Comparison of ENCODE assay signal across 26 cellular contexts in the genomic region with DNA sequence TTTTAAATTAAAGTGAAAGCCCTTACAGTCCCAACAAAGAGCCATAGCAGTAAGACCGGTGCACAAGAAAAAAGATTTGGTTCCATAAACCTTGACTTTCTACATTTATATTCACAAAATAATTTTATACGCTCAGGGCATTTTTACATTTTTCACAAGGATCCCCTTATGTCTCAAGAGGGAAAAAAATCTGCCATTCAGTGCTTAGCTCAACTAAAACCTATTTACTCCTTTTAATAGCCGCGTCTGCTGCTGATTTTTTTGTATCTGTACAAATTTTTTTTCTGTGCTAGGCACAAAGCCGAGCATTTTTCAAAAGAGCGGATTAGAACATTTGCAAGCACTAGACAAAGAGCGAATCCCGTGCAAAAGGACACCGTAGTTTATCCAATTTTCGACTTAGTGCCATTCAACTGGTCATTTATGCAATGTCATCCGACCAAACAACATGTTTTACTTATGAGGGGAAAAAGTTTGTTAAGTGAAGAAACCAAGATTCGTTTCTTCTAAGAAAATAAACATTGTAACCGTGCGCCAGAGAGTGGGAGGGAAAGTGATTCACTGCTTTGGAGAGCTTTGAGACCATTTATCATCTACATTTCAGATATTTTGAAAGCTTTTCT. TPM values are rescaled to one million over a fixed set of nuclear protein-coding genes. Genes with fewer than 3 reads are reported as not detected.
DNase-seq lines count a peak whose midpoint lies in the region; ATAC-seq, FAIRE-seq and TF ChIP-seq lines count a peak whose summit lies in the region.
"Had no signal": no experiment of that assay in that cellular context is flagged by ENCODE, and none has a peak within 500 bp of the region (broad histone marks: within the 10 kb centered on the region; RNA-seq: fewer than 3 reads in every experiment).

No MANE protein-coding gene starts in this region.

- in situ Hi-C loops in mammary epithelial cell (cut with MboI; ENCODE audit: low sequenced_read_pairs in 2 of 2) = no loop called here

- TF ChIP-seq EP300 in H1 (IDR thresholded peaks at IDR 0.05; ENCODE audit: borderline replicate concordance in 1 of 2, low read depth in 2 of 2, low read length in 2 of 2) = no peak
- no peak for TF ChIP-seq EP300 in neural cell (conservative IDR thresholded peaks at IDR 0.05; ENCODE audit: poor library complexity, severe bottlenecking)

- no peak overlapping the region for H3K4me3 Mint-ChIP-seq in MCF 10A (ENCODE audit: unreplicated experiment)
- H3K4me3 Mint-ChIP-seq: HFFc6 had no signal

- H3K9me3 ChIP-seq in mammary epithelial cell (replicated peaks; ENCODE audit: insufficient read depth, low read length) (no peaks in the 10 kb centered on the region), H1 (ENCODE audit: insufficient read depth in 2 of 2, low read depth in 1 of 2, low read length in 1 of 2) (no peaks in the 10 kb centered on the region), neural cell (ENCODE audit: low read length) (no peaks in the 10 kb centered on the region)
- H3K9me3 ChIP-seq: BE2C, SK-N-SH had no signal

- no peak overlapping the region for H4K8ac ChIP-seq in H1 (ENCODE audit: extremely low read depth, insufficient read depth, low read length)

- H3K14ac ChIP-seq in H1 (ENCODE audit: insufficient read length) = no peak overlapping the region

- no peak for TF ChIP-seq RAD21 in H1 (IDR thresholded peaks at IDR 0.05 in 1 of 2, conservative IDR thresholded peaks at IDR 0.05 in 1 of 2; ENCODE audit: low read depth in 2 of 2, low read length in 2 of 2)
- TF ChIP-seq RAD21 in neural cell (conservative IDR thresholded peaks at IDR 0.05) = no peak

- peaks cover 4% of the 10 kb centered on the region for H3K36me3 Mint-ChIP-seq in MCF 10A (ENCODE audit: insufficient read depth, unreplicated experiment)

- CTCF ChIA-PET in MCF 10A (lab: Yijun Ruan, JAX) = interaction anchor here (0.6 kb wide), 1 partner anchor 17 kb away, joined by 3 read pairs; no protein-coding TSS in a partner anchor
- CTCF ChIA-PET in mammary epithelial cell (lab: Charles Lee; ENCODE audit: low non-redundant PET) = no interaction called here
- CTCF ChIA-PET in H1 (lab: Charles Lee; ENCODE audit: partially characterized antibody) = no interaction called here

- H3K4me1 ChIP-seq in mammary epithelial cell (ENCODE audit: insufficient read depth, low read length) = no peaks in the 10 kb centered on the region
- H3K4me1 ChIP-seq in H1 (replicated peaks in 1 of 4; ENCODE audit: control insufficient read depth in 3 of 4, insufficient read depth in 4 of 4, low read length in 3 of 4) = peaks cover 5 to 14% (median 8%) of the 10 kb centered on the region in 4 experiments; a peak in 6 of 7 replicates
- H3K4me1 ChIP-seq: BE2C had no signal

- no peak overlapping the region for H2BK15ac ChIP-seq in H1 (ENCODE audit: low read length)

- dilution Hi-C loops in mammary epithelial cell (cut with HindIII; ENCODE audit: low sequenced_read_pairs) = no loop called here

- H3K79me2 ChIP-seq in mammary epithelial cell (ENCODE audit: insufficient read depth, low read length) (no peaks in the 10 kb centered on the region), H1 (ENCODE audit: control insufficient read depth in 1 of 2, insufficient read depth in 2 of 2, low read length in 2 of 2) (no peaks in the 10 kb centered on the region), neural cell (replicated peaks; ENCODE audit: insufficient read depth, low read length) (no peaks in the 10 kb centered on the region)

- H3K27me3 Mint-ChIP-seq in MCF 10A (ENCODE audit: insufficient read depth, unreplicated experiment) = peaks cover 54% of the 10 kb centered on the region

- no peaks in the 10 kb centered on the region for H3F3A ChIP-seq in neural cell (ENCODE audit: insufficient read depth, low read length, poor library complexity, severe bottlenecking)

- H3K79me1 ChIP-seq in H1 (ENCODE audit: low read depth, low read length) = no peaks in the 10 kb centered on the region

- H3K23me2 ChIP-seq in H1 (ENCODE audit: low read depth, low read length) = peaks cover 11% of the 10 kb centered on the region; the same call in 1 of the 2 replicates

- H2BK20ac ChIP-seq in H1 (ENCODE audit: low read length) = no peak overlapping the region

- H3K9me3 Mint-ChIP-seq in MCF 10A (ENCODE audit: unreplicated experiment) = peaks cover 14% of the 10 kb centered on the region

- H4K5ac ChIP-seq in H1 (ENCODE audit: insufficient read length, low read depth, low read length) = no peak overlapping the region

- no peak for FAIRE-seq in H1 (lab: Jason Lieb, UNC)
- FAIRE-seq: RCC 7860 had no signal

- POLR2A ChIA-PET in MCF 10A (lab: Yijun Ruan, JAX) = interaction anchor here (0.6 kb wide), 1 partner anchor 572 kb away, joined by 3 read pairs; no protein-coding TSS in a partner anchor
- POLR2A ChIA-PET in H1 (lab: Charles Lee; ENCODE audit: partially characterized antibody) = no interaction called here

- 0 out of 2 replicates have a peak overlapping the region, but pooled peaks have one; percentile 18 for H2BK12ac ChIP-seq in H1 (ENCODE audit: low read depth, low read length)

- H3K56ac ChIP-seq in H1 (replicated peaks; ENCODE audit: insufficient read length, low read depth, low read length) = no peak overlapping the region

- no peaks in the 10 kb centered on the region for H3K9me2 ChIP-seq in neural cell (ENCODE audit: insufficient read depth, low read length)
- H3K9me2 ChIP-seq: SK-N-SH had no signal

- H3K36me3 ChIP-seq in mammary epithelial cell (ENCODE audit: insufficient read depth, low read length) = no peaks in the 10 kb centered on the region
- H3K36me3 ChIP-seq in H1 (ENCODE audit: control insufficient read depth in 2 of 4, insufficient read depth in 4 of 4, low read length in 3 of 4) = no peaks in the 10 kb centered on the region
- no peaks in the 10 kb centered on the region for H3K36me3 ChIP-seq in neural cell (ENCODE audit: insufficient read depth, low read length)
- H3K36me3 ChIP-seq: BE2C had no signal

- H3K9ac ChIP-seq in mammary epithelial cell (ENCODE audit: insufficient read depth, low read length) (no peak overlapping the region), H1 (replicated peaks in 1 of 4; ENCODE audit: extremely low read depth in 1 of 4, low read depth in 3 of 4, low read length in 3 of 4) (no peak overlapping the region), neural cell (ENCODE audit: low read length) (no peak overlapping the region)
- H3K9ac ChIP-seq: SK-N-SH had no signal

- TF ChIP-seq CTCF in MCF 10A (IDR thresholded peaks at IDR 0.05; ENCODE audit: unreplicated experiment) (no peak), mammary epithelial cell (conservative IDR thresholded peaks at IDR 0.05 in 1 of 2, IDR thresholded peaks at IDR 0.05 in 1 of 2; ENCODE audit: extremely low read depth in 1 of 2, insufficient read depth in 1 of 2, low read depth in 1 of 2, low read length in 2 of 2) (no peak), H1 (IDR thresholded peaks at IDR 0.05; ENCODE audit: control extremely low read depth in 1 of 3, insufficient read depth in 1 of 3, low read depth in 1 of 3, low read length in 3 of 3) (no peak), neural cell (IDR thresholded peaks at IDR 0.05; ENCODE audit: poor library complexity, severe bottlenecking) (no peak)

- H4K20me1 ChIP-seq in mammary epithelial cell (ENCODE audit: insufficient read depth, low read length) (no peaks in the 10 kb centered on the region), H1 (replicated peaks in 1 of 2; ENCODE audit: control insufficient read depth in 1 of 2, insufficient read depth in 2 of 2, low read length in 2 of 2) (peaks cover 20 to 23% of the 10 kb centered on the region in 2 experiments), neural cell (ENCODE audit: insufficient read depth) (no peaks in the 10 kb centered on the region)

- H3K4me2 ChIP-seq in mammary epithelial cell (ENCODE audit: insufficient read depth, low read depth, low read length) = no peak overlapping the region
- H3K4me2 ChIP-seq in H1 (ENCODE audit: insufficient read depth in 1 of 2, low read depth in 2 of 2, low read length in 2 of 2) = no peak overlapping the region
- no peak overlapping the region for H3K4me2 ChIP-seq in neural cell (ENCODE audit: low read length)
- H3K4me2 ChIP-seq: SK-N-SH had no signal

- H3K18ac ChIP-seq in H1 (ENCODE audit: extremely low read depth, low read length) = no peak overlapping the region

- H2BK5ac ChIP-seq in H1 (ENCODE audit: low read depth, low read length) = no peak overlapping the region

- no peaks in the 10 kb centered on the region for H3K4me1 Mint-ChIP-seq in MCF 10A (ENCODE audit: insufficient read depth, unreplicated experiment)
- H3K4me1 Mint-ChIP-seq: CD14-positive monocyte had no signal

- H2AFZ ChIP-seq in mammary epithelial cell (ENCODE audit: low read depth, low read length) (no peak overlapping the region), H1 (ENCODE audit: low read length) (no peak overlapping the region), neural cell (ENCODE audit: low read depth, low read length) (no peak overlapping the region)

- intact Hi-C loops in MCF 10A (cut with micrococcal nuclease) (no loop called here), mammary epithelial cell (cut with micrococcal nuclease) (no loop called here)

- no TSS peak for BruUV-seq in MCF 10A (replicated peaks; lab: Mats Ljungman, UMichigan)
- BruUV-seq in mammary epithelial cell (replicated peaks; lab: Mats Ljungman, UMichigan) = no TSS peak

- H3K23ac ChIP-seq in H1 (ENCODE audit: insufficient read length) = no peak overlapping the region

- ATAC-seq in HG03520 (IDR thresholded peaks at IDR 0.05; ENCODE audit: unreplicated experiment) = no peak

- DNase-seq in MCF 10A (ENCODE audit: unreplicated experiment) (peak; percentile 4), mammary epithelial cell (no peak), H1 (ENCODE audit: low read depth in 1 of 2, low spot score in 2 of 2) (no peak), islet precursor cell (no peak), NCI-H1092 (lab: John Stamatoyannopoulos, UW) (no peak), CD1c-positive myeloid dendritic cell (ENCODE audit: extremely low spot score) (no peak)
- DNase-seq: ACHN, BE2C, Calu3, H9, HFFc6, KBM-7, NCI-H1048, NCI-H1436, NCI-H187, NCI-H2171 treated with DMSO at 0.1 percent for 48 hours, NCI-H345, NCI-H510A treated with DMSO at 0.1 percent for 48 hours, SIG-M5, SK-N-SH had no signal

- H2BK120ac ChIP-seq in H1 (replicated peaks; ENCODE audit: low read depth, low read length) = peak overlapping the region; percentile 12

- peaks cover 60% of the 10 kb centered on the region for H3K27me3 ChIP-seq in mammary epithelial cell (ENCODE audit: insufficient read depth, low read length)
- peaks cover 83 to 100% (median 96%) of the 10 kb centered on the region in 4 experiments for H3K27me3 ChIP-seq in H1 (replicated peaks in 1 of 4; ENCODE audit: control insufficient read depth in 3 of 4, extremely low read depth in 1 of 4, insufficient read depth in 3 of 4, low read length in 3 of 4)
- H3K27me3 ChIP-seq in neural cell (ENCODE audit: insufficient read depth, low read depth, low read length) = peaks cover 100% of the 10 kb centered on the region

- no peak overlapping the region for H3K4me3 ChIP-seq in mammary epithelial cell (replicated peaks in 1 of 3; ENCODE audit: insufficient read depth in 1 of 3, low read depth in 2 of 3, low read length in 3 of 3)
- H3K4me3 ChIP-seq in H1 (ENCODE audit: extremely low read depth in 1 of 4, insufficient read depth in 2 of 4, low read depth in 3 of 4, low read length in 4 of 4) = no peak overlapping the region
- H3K4me3 ChIP-seq in neural cell (ENCODE audit: low read length) = no peak overlapping the region

- H3K27ac ChIP-seq in mammary epithelial cell (ENCODE audit: insufficient read depth, low read depth, low read length) = no peak overlapping the region
- H3K27ac ChIP-seq in H1 (ENCODE audit: low read depth, low read length) = no peak overlapping the region
- no peak overlapping the region for H3K27ac ChIP-seq in neural cell (ENCODE audit: low read length)
- H3K27ac ChIP-seq: 22Rv1 had no signal

- no peak overlapping the region for H4K91ac ChIP-seq in H1 (replicated peaks; ENCODE audit: insufficient read length, low read length)

- H3K27ac Mint-ChIP-seq in MCF 10A (ENCODE audit: low read depth, unreplicated experiment) = no peak overlapping the region
- H3K27ac Mint-ChIP-seq: CD14-positive monocyte, H9, HFFc6 had no signal

- H3K4ac ChIP-seq in H1 (replicated peaks; ENCODE audit: insufficient read length, low read depth, low read length) = no peak overlapping the region

- WGBS in mammary epithelial cell (ENCODE audit: low coverage, missing lambda C conversion rate) = 6% methylated on average over 14 of the region's 14 CpGs
- WGBS in H1 (ENCODE audit: extremely low coverage in 1 of 2, insufficient coverage in 1 of 2, insufficient read length in 1 of 2, insufficient replicate concordance in 2 of 2, low coverage in 1 of 2, low lambda C conversion rate in 2 of 2, missing lambda C conversion rate in 1 of 2), 2 experiments = 12% methylated on average over 14 of the region's 14 CpGs; no CpG with 5 or more reads in 1 of the 2 experiments

- no peak for TF ChIP-seq POLR2A in H1 (IDR thresholded peaks at IDR 0.05; ENCODE audit: control extremely low read depth in 1 of 2, low read depth in 2 of 2, low read length in 2 of 2)

- H2AK5ac ChIP-seq in H1 (ENCODE audit: low read depth, low read length) = no peak overlapping the region

RNA-seq across cellular contexts. Expression of a gene that starts 3.7 kb away (rescaled TPM):
- total RNA-seq in MCF 10A (2022) (not detected in 2 replicates), mammary epithelial cell (not detected)
- polyA plus RNA-seq in mammary epithelial cell (not detected), H1 (2011; rRNA removed) (not detected in 2 replicates), neural cell (not detected in 2 replicates)
- polyA minus RNA-seq in mammary epithelial cell (not detected), neural cell (not detected in 2 replicates)
- not detected in 2 replicates for total RNA-seq in H1 (2021; fragmentation: NEBNext Ultra II Directional; extraction: Animal tissue kit (Norgen Biotek cat#: 25700))
- polyA plus RNA-seq in H1 (2011; cell fraction: cytosol; rRNA removed) = not detected
- not detected for polyA plus RNA-seq in H1 (2011; cell fraction: nucleus; rRNA removed)
- not detected in 4 replicates for polyA plus RNA-seq in H1 (2012, experiment 1 of 2)
- polyA plus RNA-seq in H1 (2012, experiment 2 of 2) = not detected
- not detected for polyA plus RNA-seq in H1 (2013, experiment 1 of 2)
- not detected for polyA plus RNA-seq in H1 (2013, experiment 2 of 2)
- polyA minus RNA-seq in H1 (2011; rRNA and poly(A)+ RNA removed) = not detected in 2 replicates
- polyA minus RNA-seq in H1 (2011; cell fraction: cytosol; rRNA and poly(A)+ RNA removed) = not detected
- polyA minus RNA-seq in H1 (2011; cell fraction: nucleus; rRNA and poly(A)+ RNA removed) = not detected
- total RNA-seq: Calu3, H9, HFFc6, LHCN-M2 had no signal
- polyA plus RNA-seq: CD14-positive monocyte, SK-N-SH had no signal
